In genomic region chr1:91720044-91720443, GRCh38 we compare ENCODE assay signal across 17 cellular contexts.
A peak's percentile ranks its signal among the peaks of the same experiment; 100 is the strongest.
DNase-seq lines count a peak whose midpoint lies in the region; ATAC-seq, FAIRE-seq and TF ChIP-seq lines count a peak whose summit lies in the region.
"Had no signal": no experiment of that assay in that cellular context is flagged by ENCODE, and none has a peak within 500 bp of the region (broad histone marks: within the 10 kb centered on the region; RNA-seq: fewer than 3 reads in every experiment).

No MANE protein-coding gene starts in this region.

- no peaks in the 10 kb centered on the region for H3K27me3 Mint-ChIP-seq in neural progenitor cell (ENCODE audit: insufficient read depth, low read depth)
- H3K27me3 Mint-ChIP-seq: B cell; CD4-positive, alpha-beta T cell had no signal

- BruUV-seq in HepG2 (replicated peaks; lab: Mats Ljungman, UMichigan), result no TSS peak

- no peak for DNase-seq in esophagus muscularis mucosa (ENCODE audit: extremely low spot score)
- no peak for DNase-seq in HepG2 (ENCODE audit: low spot score)
- no peak for DNase-seq in neural progenitor cell (ENCODE audit: low spot score)
- no peak for DNase-seq in uterus
- DNase-seq in retina, result no peak
- DNase-seq in activated CD4-positive, alpha-beta T cell treated with anti-CD3 and anti-CD28 coated beads, Interleukin-2, amount 50 U/mL, for 48 hours, result no peak
- no peak for DNase-seq in NCI-H1694 treated with DMSO at 0.1 percent for 48 hours (lab: John Stamatoyannopoulos, UW)
- DNase-seq: C1 segment of cervical spinal cord; Calu3; CD4-positive, alpha-beta T cell; DMS 273 treated with DMSO at 0.1 percent for 48 hours; IMR-90 had no signal

- H3K4me3 ChIP-seq in esophagus muscularis mucosa, result no peak overlapping the region
- H3K4me3 ChIP-seq in HepG2 (replicated peaks in 1 of 3; ENCODE audit: insufficient read depth in 1 of 3, low read depth in 2 of 3, low read length in 3 of 3), result no peak overlapping the region
- no peak overlapping the region for H3K4me3 ChIP-seq in neural progenitor cell
- H3K4me3 ChIP-seq in uterus, result no peak overlapping the region
- H3K4me3 ChIP-seq: HAP-1 had no signal

- H3K27me3 ChIP-seq in esophagus muscularis mucosa (no peaks in the 10 kb centered on the region), HepG2 (ENCODE audit: control insufficient read depth in 1 of 2, insufficient read depth in 2 of 2, low read length in 2 of 2) (no peaks in the 10 kb centered on the region), neural progenitor cell (no peaks in the 10 kb centered on the region), uterus (no peaks in the 10 kb centered on the region)

- H3K9ac ChIP-seq in HepG2 (ENCODE audit: insufficient read depth, low read depth, low read length) (no peak overlapping the region), neural progenitor cell (no peak overlapping the region)

- peaks cover 20% of the 10 kb centered on the region for H3K36me3 Mint-ChIP-seq in neural progenitor cell

- H3K4me1 ChIP-seq in esophagus muscularis mucosa (peaks cover 12 to 35% (median 24%) of the 10 kb centered on the region in 4 donors), HepG2 (ENCODE audit: insufficient read depth, low read length) (peaks cover 27% of the 10 kb centered on the region), neural progenitor cell (no peaks in the 10 kb centered on the region), uterus (peaks cover 0 to 7% of the 10 kb centered on the region in 2 donors)
- H3K4me1 ChIP-seq: HAP-1 had no signal

- POLR2A ChIA-PET in HepG2 (lab: Yijun Ruan, JAX), result no interaction called here

- no peak for FAIRE-seq in HepG2 (lab: Jason Lieb, UNC)
- FAIRE-seq: A204.1, H1 had no signal

- H3K4me2 ChIP-seq in HepG2 (ENCODE audit: low read depth, low read length) (no peak overlapping the region), neural progenitor cell (no peak overlapping the region)

- 70% methylated on average over 5 of the region's 5 CpGs for whole genome bisulfite sequencing in esophagus muscularis mucosa
- WGBS in HepG2 (ENCODE audit: low lambda C conversion rate), result 84% methylated on average over 5 of the region's 5 CpGs

- CTCF ChIA-PET in HepG2 (lab: Yijun Ruan, JAX; ENCODE audit: low intra/inter-chr PET ratio, low total read pairs), result no interaction called here

- TF ChIP-seq EP300 in esophagus muscularis mucosa (IDR thresholded peaks at IDR 0.05) (no peak), HepG2 (IDR thresholded peaks at IDR 0.05; ENCODE audit: low read depth in 2 of 2, low read length in 2 of 2) (no peak), HepG2 (CRISPR knock-in tag; IDR thresholded peaks at IDR 0.05; ENCODE audit: borderline replicate concordance) (no peak)

- H3K27ac Mint-ChIP-seq in neural progenitor cell, result peak overlapping the region; percentile 46
- H3K27ac Mint-ChIP-seq: B cell; CD4-positive, alpha-beta T cell had no signal

- H3K9me3 ChIP-seq in esophagus muscularis mucosa (no peaks in the 10 kb centered on the region), HepG2 (ENCODE audit: low read length) (no peaks in the 10 kb centered on the region), neural progenitor cell (ENCODE audit: low read depth) (no peaks in the 10 kb centered on the region), uterus (no peaks in the 10 kb centered on the region)
- H3K9me3 ChIP-seq: HAP-1 had no signal

- H3K36me3 ChIP-seq in esophagus muscularis mucosa, result peaks cover 43 to 70% (median 45%) of the 10 kb centered on the region in 4 donors
- peaks cover 29 to 85% of the 10 kb centered on the region in 2 experiments for H3K36me3 ChIP-seq in HepG2 (replicated peaks in 1 of 2; ENCODE audit: control insufficient read depth in 1 of 2, insufficient read depth in 2 of 2, low read length in 2 of 2)
- no peaks in the 10 kb centered on the region for H3K36me3 ChIP-seq in neural progenitor cell
- H3K36me3 ChIP-seq in uterus, result peaks cover 0 to 3% of the 10 kb centered on the region in 2 donors
- H3K36me3 ChIP-seq: HAP-1 had no signal

- H3K79me2 ChIP-seq in HepG2 (ENCODE audit: insufficient read depth, low read length), result no peaks in the 10 kb centered on the region
- no peaks in the 10 kb centered on the region for H3K79me2 ChIP-seq in neural progenitor cell (ENCODE audit: low read depth)

- H2AFZ ChIP-seq in HepG2 (ENCODE audit: low read length) (no peak overlapping the region), neural progenitor cell (replicated peaks) (no peak overlapping the region)

- in situ Hi-C loops in HepG2 (cut with HindIII; ENCODE audit: extremely low pct_ligation_motif_present, low pct_unique_long_range_greater_than_20kb), result no loop called here

- H3K9me3 Mint-ChIP-seq in neural progenitor cell, result no peaks in the 10 kb centered on the region
- H3K9me3 Mint-ChIP-seq: CD4-positive, alpha-beta T cell had no signal

- ATAC-seq in HepG2, result no peak

- TF ChIP-seq RAD21 in HepG2 (CRISPR knock-in tag; IDR thresholded peaks at IDR 0.05), result no peak

- intact Hi-C loops in esophagus muscularis mucosa (cut with DNase I), result no loop called here
- intact Hi-C loops in HepG2 (cut with micrococcal nuclease; ENCODE audit: unreplicated experiment), result no loop called here
- intact Hi-C loops in uterus (cut with DNase I; ENCODE audit: low total_unique reads), result no loop called here

- H3K4me3 Mint-ChIP-seq in neural progenitor cell, result no peak overlapping the region
- H3K4me3 Mint-ChIP-seq: B cell; CD4-positive, alpha-beta T cell had no signal

- TF ChIP-seq CTCF in esophagus muscularis mucosa (IDR thresholded peaks at IDR 0.05) (no peak), HepG2 (CRISPR knock-in tag; IDR thresholded peaks at IDR 0.05) (no peak), neural progenitor cell (IDR thresholded peaks at IDR 0.05) (no peak), uterus (IDR thresholded peaks at IDR 0.05) (no peak)

- TF ChIP-seq POLR2A in esophagus muscularis mucosa (IDR thresholded peaks at IDR 0.05; ENCODE audit: low read depth) (no peak), HepG2 (IDR thresholded peaks at IDR 0.05; ENCODE audit: insufficient read depth in 1 of 2, low read depth in 2 of 2, low read length in 2 of 2) (no peak), uterus (IDR thresholded peaks at IDR 0.05) (no peak)

- no peaks in the 10 kb centered on the region for H4K20me1 ChIP-seq in HepG2 (ENCODE audit: insufficient read depth, low read length)
- no peaks in the 10 kb centered on the region for H4K20me1 ChIP-seq in neural progenitor cell (ENCODE audit: low read depth)

- H3K27ac ChIP-seq in esophagus muscularis mucosa (replicated peaks in 1 of 4) (peak overlapping the region; percentile 11 to 51 (median 35)), HepG2 (ENCODE audit: extremely low read length, insufficient read depth, low read length) (peak overlapping the region; percentile 43), neural progenitor cell (no peak overlapping the region), uterus (peak overlapping the region; percentile 9 to 32)
- H3K27ac ChIP-seq: HL-60 had no signal

- H3K4me1 Mint-ChIP-seq in neural progenitor cell, result no peaks in the 10 kb centered on the region
- H3K4me1 Mint-ChIP-seq: B cell had no signal

- no peaks in the 10 kb centered on the region for H3F3A ChIP-seq in neural progenitor cell (ENCODE audit: low read depth)

TF ChIP-seq in HepG2, 621 proteins besides CTCF, POLR2A, EP300 and RAD21:
- TF ChIP-seq RFXANK (CRISPR knock-in tag; IDR thresholded peaks at IDR 0.05) (no peak), IRF1 (CRISPR knock-in tag; IDR thresholded peaks at IDR 0.05; ENCODE audit: low read depth) (no peak), RBM22 (optimal IDR thresholded peaks at IDR 0.05; ENCODE audit: low read length) (peak; percentile 92)
